ENCODE assay signal across 8 cellular contexts in the genomic region with DNA sequence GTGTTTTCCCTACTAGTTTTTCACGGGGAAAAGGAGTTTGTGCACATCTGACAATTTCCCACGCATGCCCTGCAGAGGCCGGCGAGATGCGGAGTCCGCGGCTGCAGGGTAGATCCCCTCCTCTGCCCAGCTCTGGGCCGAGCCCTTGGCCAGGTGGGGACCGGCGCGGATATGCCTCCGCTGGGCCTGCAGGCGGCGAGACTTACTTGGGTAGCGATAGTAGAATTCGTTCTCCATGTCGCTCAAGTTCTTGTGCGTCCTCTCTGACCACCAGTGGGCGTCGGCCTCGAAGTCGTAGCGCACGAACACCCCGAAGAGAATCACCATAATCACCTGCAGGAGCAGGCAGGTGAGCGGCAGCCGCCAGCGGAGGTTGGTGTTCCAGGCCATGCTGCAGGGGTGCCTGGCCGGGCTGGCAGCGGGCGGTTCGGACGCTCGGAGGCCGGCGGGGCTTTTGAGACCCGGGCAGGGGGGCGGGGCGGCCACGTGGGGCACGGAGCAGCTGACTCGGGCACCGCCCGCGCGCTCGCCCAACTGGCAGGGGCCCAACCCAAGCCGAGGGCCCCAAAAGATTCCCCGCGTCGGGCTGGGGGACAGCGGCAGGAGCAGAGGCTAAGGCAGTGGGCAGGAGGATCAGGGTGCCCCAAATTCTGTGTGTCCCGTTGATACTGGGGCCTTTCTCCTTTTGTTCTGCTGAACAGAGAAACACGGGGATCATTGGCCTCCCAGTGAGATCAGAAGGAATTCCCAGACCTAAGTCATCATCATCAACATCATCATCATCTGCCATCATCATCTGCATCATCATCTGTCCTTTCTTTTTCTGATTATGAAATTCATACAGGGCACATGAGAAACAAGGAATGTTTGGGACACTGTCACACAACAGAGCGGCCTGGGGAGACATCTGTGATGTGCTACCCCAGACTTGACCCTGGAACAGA. TPM values are rescaled to one million over a fixed set of nuclear protein-coding genes. Genes with fewer than 3 reads are reported as not detected.
DNase-seq lines count a peak whose midpoint lies in the region; ATAC-seq and TF ChIP-seq lines count a peak whose summit lies in the region.

Gene RHCG (minus strand): TSS at position 429 of the 944 bp plus-strand sequence. CDS start 39 bp downstream, at position 390.

- H3K27me3 Mint-ChIP-seq in activated B cell treated with CpG ODN at 0.5 μM for 24 hours (peaks cover 51% of the 10 kb centered on the region), glutamatergic neuron (ENCODE audit: unreplicated experiment) (peaks cover 4% of the 10 kb centered on the region)

- TF ChIP-seq CTCF in AG09309 (IDR thresholded peaks at IDR 0.05; ENCODE audit: control insufficient read depth, insufficient read depth, low read depth, low read length, missing control alignments) (peak; percentile 19), GM13976 (IDR thresholded peaks at IDR 0.05; ENCODE audit: borderline replicate concordance, control extremely low read depth, extremely low read depth, insufficient read depth, missing control alignments) (peak; percentile 19), activated B cell treated with CpG ODN at 0.5 μM for 24 hours (IDR thresholded peaks at IDR 0.05) (no peak), glutamatergic neuron (IDR thresholded peaks at IDR 0.05; ENCODE audit: partially characterized antibody, unreplicated experiment) (peak; percentile 43), osteoblast (IDR thresholded peaks at IDR 0.05; ENCODE audit: extremely low read depth, low read depth, low read length) (peak; percentile 28), omental fat pad (IDR thresholded peaks at IDR 0.05) (no peak)

- in situ Hi-C loops in GM13976 (cut with MboI; ENCODE audit: low sequenced_read_pairs, unreplicated experiment): no loop called here

- POLR2A ChIA-PET in activated B cell treated with CpG ODN at 0.5 μM for 24 hours (lab: Charles Lee): no interaction called here

- H3K4me3 Mint-ChIP-seq in activated B cell treated with CpG ODN at 0.5 μM for 24 hours (peak within 1 kb of the TSS; percentile 67), glutamatergic neuron (ENCODE audit: unreplicated experiment) (peak within 1 kb of the TSS; percentile 77)

- no peak within 1 kb of the TSS for H3K27ac ChIP-seq in osteoblast (ENCODE audit: low read depth, low read length)

- no peak within 1 kb of the TSS for H3K27ac Mint-ChIP-seq in activated B cell treated with CpG ODN at 0.5 μM for 24 hours
- H3K27ac Mint-ChIP-seq in glutamatergic neuron (ENCODE audit: unreplicated experiment): no peak within 1 kb of the TSS

- no peak within 1 kb of the TSS for H3K4me3 ChIP-seq in AG09309 (ENCODE audit: control insufficient read depth, low read depth, low read length)
- H3K4me3 ChIP-seq in osteoblast (ENCODE audit: insufficient read depth, low read length): peak within 1 kb of the TSS; percentile 59

- H3K4me1 Mint-ChIP-seq in activated B cell treated with CpG ODN at 0.5 μM for 24 hours: peaks cover 13% of the 10 kb centered on the region
- no peaks in the 10 kb centered on the region for H3K4me1 Mint-ChIP-seq in glutamatergic neuron (ENCODE audit: low read depth, unreplicated experiment)

- H3K27me3 ChIP-seq in osteoblast (ENCODE audit: insufficient read depth, low read length): peaks cover 63% of the 10 kb centered on the region

- no peaks in the 10 kb centered on the region for H3K9me3 Mint-ChIP-seq in activated B cell treated with CpG ODN at 0.5 μM for 24 hours
- H3K9me3 Mint-ChIP-seq in glutamatergic neuron (ENCODE audit: unreplicated experiment): peaks cover 1% of the 10 kb centered on the region

- H3K4me2 ChIP-seq in osteoblast (ENCODE audit: insufficient read depth, low read length): peak within 1 kb of the TSS; percentile 72

- peaks cover 10% of the 10 kb centered on the region for H3K4me1 ChIP-seq in osteoblast (ENCODE audit: insufficient read depth, low read length)

- no peak for DNase-seq in AG09309 (ENCODE audit: low read depth)
- peak; percentile 56 for DNase-seq in GM13976 (ENCODE audit: low spot score)
- DNase-seq in activated B cell treated with CpG ODN at 0.5 μM for 24 hours: no peak
- DNase-seq in glutamatergic neuron: peak; percentile 59
- peak; percentile 73 for DNase-seq in osteoblast (ENCODE audit: insufficient read length, low spot score, missing footprints)
- DNase-seq in activated CD4-positive, CD25-positive, alpha-beta regulatory T cell (lab: John Stamatoyannopoulos, UW): no peak
- no peak for DNase-seq in omental fat pad (ENCODE audit: low spot score)

- H4K20me1 ChIP-seq in osteoblast (ENCODE audit: insufficient read depth, low read length): peaks cover 9% of the 10 kb centered on the region

- no peaks in the 10 kb centered on the region for H3K36me3 ChIP-seq in osteoblast (ENCODE audit: insufficient read depth, low read length)

- H2AFZ ChIP-seq in osteoblast (ENCODE audit: low read length): peak within 1 kb of the TSS; percentile 59

- H3K79me2 ChIP-seq in osteoblast (ENCODE audit: insufficient read depth, low read length): no peaks in the 10 kb centered on the region

- H3K36me3 Mint-ChIP-seq in activated B cell treated with CpG ODN at 0.5 μM for 24 hours (ENCODE audit: low read depth) (no peaks in the 10 kb centered on the region), glutamatergic neuron (ENCODE audit: unreplicated experiment) (no peaks in the 10 kb centered on the region)

- intact Hi-C loops in activated B cell treated with CpG ODN at 0.5 μM for 24 hours (cut with micrococcal nuclease): no loop called here

- no peaks in the 10 kb centered on the region for H3K9me3 ChIP-seq in osteoblast (ENCODE audit: low read depth, low read length)

- CTCF ChIA-PET in activated B cell treated with CpG ODN at 0.5 μM for 24 hours (lab: Charles Lee): no interaction called here

- ATAC-seq in activated B cell treated with CpG ODN at 0.5 μM for 24 hours (ENCODE audit: low read depth) (peak; percentile 42), omental fat pad (ENCODE audit: low FRiP score) (no peak), GM21423 (IDR thresholded peaks at IDR 0.05; ENCODE audit: unreplicated experiment) (no peak)

RNA-seq across cellular contexts. Expression of gene RHCG, which starts in this region (rescaled TPM):
- total RNA-seq in activated B cell treated with CpG ODN at 0.5 μM for 24 hours (not detected in 2 replicates), glutamatergic neuron (ENCODE audit: unreplicated experiment) (not detected), osteoblast (not detected in 2 replicates), omental fat pad (10 to 100 TPM in 1 of 4 donors, under 1 TPM in 1, not detected in 2; 0.46 to 15.5 TPM)

Comparison
In these comparisons a context has a peak if more than half of its experiments do, and no peak if none do; other contexts are left out.
1. Peak in ATAC-seq in activated B cell treated with CpG ODN at 0.5 μM for 24 hours; RNA of the gene not detected or under 1 TPM.
2. Peak in DNase-seq in glutamatergic neuron; RNA of the gene not detected or under 1 TPM.
3. Peak in DNase-seq, H3K4me3 ChIP-seq and H3K4me2 ChIP-seq in osteoblast; RNA of the gene not detected or under 1 TPM.
4. CTCF ChIP-seq: peak in AG09309 (single experiment), GM13976 (single experiment), glutamatergic neuron (single experiment) and osteoblast (single experiment); none in activated B cell treated with CpG ODN at 0.5 μM for 24 hours (single experiment) and omental fat pad (0 of 3).